8 cellular contexts compared by ENCODE assay signal in the genomic region with DNA sequence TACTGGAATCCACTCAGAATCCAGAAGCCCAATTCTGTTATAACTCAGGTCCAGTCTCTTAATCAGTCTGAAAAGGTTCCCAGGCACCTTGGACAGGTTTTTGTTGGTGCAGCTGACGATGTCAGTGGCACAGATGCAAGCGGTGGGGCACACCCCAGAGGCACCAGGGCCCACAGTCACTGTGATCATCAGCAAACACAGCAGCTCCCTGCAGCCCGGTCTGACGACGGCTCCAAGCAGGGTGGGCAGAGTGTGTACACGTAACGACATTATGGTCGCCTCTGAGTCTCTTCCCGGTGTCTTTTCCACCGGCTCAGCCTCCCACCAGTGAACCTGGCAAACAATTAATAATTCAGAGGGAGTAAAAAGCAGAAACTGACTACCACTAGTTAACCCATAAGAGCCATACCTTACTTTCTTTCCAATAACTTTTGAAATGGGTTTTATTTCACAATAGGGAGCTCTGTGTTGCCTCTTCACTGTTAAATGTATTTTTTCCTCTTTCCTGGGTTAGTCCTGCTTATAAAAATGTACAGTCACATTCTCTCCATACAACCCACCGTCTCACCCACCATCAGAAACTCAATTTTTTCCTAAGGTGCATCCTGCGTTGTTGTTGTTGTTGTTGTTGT. TPM values are rescaled to one million over a fixed set of nuclear protein-coding genes. Genes with fewer than 3 reads are reported as not detected.
DNase-seq lines count a peak whose midpoint lies in the region; ATAC-seq lines count a peak whose summit lies in the region.

No MANE protein-coding gene starts in this region.

- H3K23ac ChIP-seq in trophoblast cell (ENCODE audit: low read length): no peak overlapping the region

- H3K4me2 ChIP-seq in trophoblast cell (ENCODE audit: low read length): peak overlapping the region; percentile 80

- H3K4ac ChIP-seq in trophoblast cell (ENCODE audit: low read depth, low read length): no peak overlapping the region

- peaks cover 0 to 3% (median 0%) of the 10 kb centered on the region in 7 donors for H3K9me3 Mint-ChIP-seq in CD4-positive, CD25-positive, alpha-beta regulatory T cell
- H3K9me3 Mint-ChIP-seq in activated T-cell treated with anti-CD3 and anti-CD28 coated beads, Interleukin-2, amount 50 U/mL, for 4 hours: no peaks in the 10 kb centered on the region

- H3K9me3 ChIP-seq in CD4-positive, CD25-positive, alpha-beta regulatory T cell (ENCODE audit: control insufficient read depth in 2 of 2, low read length in 2 of 2): no peaks in the 10 kb centered on the region
- no peaks in the 10 kb centered on the region for H3K9me3 ChIP-seq in trophoblast cell (ENCODE audit: insufficient read depth, low read depth, low read length)

- peaks cover 24 to 68% (median 56%) of the 10 kb centered on the region in 4 donors for H3K4me1 Mint-ChIP-seq in CD4-positive, CD25-positive, alpha-beta regulatory T cell
- H3K4me1 Mint-ChIP-seq in activated T-cell treated with anti-CD3 and anti-CD28 coated beads, Interleukin-2, amount 50 U/mL, for 4 hours (ENCODE audit: low read depth): peaks cover 66% of the 10 kb centered on the region

- ATAC-seq in CD4-positive, CD25-positive, alpha-beta regulatory T cell (ENCODE audit: low read depth in 2 of 2): peak; percentile 55 to 59
- ATAC-seq in activated T-cell treated with anti-CD3 and anti-CD28 coated beads, Interleukin-2, amount 50 U/mL, for 4 hours: peak; percentile 32 to 42
- ATAC-seq in HG03460 (IDR thresholded peaks at IDR 0.05; ENCODE audit: unreplicated experiment) (no peak), GM21786 (IDR thresholded peaks at IDR 0.05; ENCODE audit: unreplicated experiment) (no peak)

- H3K27me3 ChIP-seq in CD4-positive, CD25-positive, alpha-beta regulatory T cell (ENCODE audit: control insufficient read depth, insufficient read depth, low read length): no peaks in the 10 kb centered on the region
- no peaks in the 10 kb centered on the region for H3K27me3 ChIP-seq in trophoblast cell (ENCODE audit: insufficient read depth, low read length)

- H2BK5ac ChIP-seq in trophoblast cell (ENCODE audit: low read depth, low read length, poor library complexity): no peak overlapping the region

- H2AFZ ChIP-seq in trophoblast cell (ENCODE audit: insufficient read depth, low read length, poor library complexity): peak overlapping the region; percentile 79

- no peak overlapping the region for H3K9ac ChIP-seq in trophoblast cell (ENCODE audit: low read length)

- H2AK5ac ChIP-seq in trophoblast cell (ENCODE audit: low read length): no peak overlapping the region

- peak; percentile 7 to 61 (median 26) for DNase-seq in CD4-positive, CD25-positive, alpha-beta regulatory T cell
- peak; percentile 58 for DNase-seq in M059J (ENCODE audit: low read depth)
- peak; percentile 34 for DNase-seq in activated T-cell treated with anti-CD3 and anti-CD28 coated beads, Interleukin-2, amount 50 U/mL, for 4 hours
- DNase-seq in germinal center (ENCODE audit: low spot score): peak; percentile 22
- DNase-seq in trophoblast cell: no peak
- DNase-seq in putamen (ENCODE audit: low spot score): no peak

- no peak overlapping the region for H4K12ac ChIP-seq in trophoblast cell (ENCODE audit: low read depth, low read length)

- WGBS in trophoblast cell (ENCODE audit: extremely low coverage, insufficient coverage, insufficient read length): no CpG with 5 or more reads among the region's 12 CpGs

- H3K4me3 ChIP-seq in CD4-positive, CD25-positive, alpha-beta regulatory T cell (ENCODE audit: low read depth, low read length): peak overlapping the region; percentile 93
- H3K4me3 ChIP-seq in trophoblast cell (ENCODE audit: low read depth, low read length): peak overlapping the region; percentile 80

- H3K27me3 Mint-ChIP-seq in CD4-positive, CD25-positive, alpha-beta regulatory T cell: no peaks in the 10 kb centered on the region
- H3K27me3 Mint-ChIP-seq in activated T-cell treated with anti-CD3 and anti-CD28 coated beads, Interleukin-2, amount 50 U/mL, for 4 hours (ENCODE audit: low read depth): no peaks in the 10 kb centered on the region

- H3K79me2 ChIP-seq in trophoblast cell (ENCODE audit: control insufficient read depth, insufficient read depth, low read length, poor library complexity): peaks cover 4% of the 10 kb centered on the region

- peaks cover 18% of the 10 kb centered on the region for H3K79me1 ChIP-seq in trophoblast cell (ENCODE audit: low read length)

- no peak overlapping the region for H3K27ac ChIP-seq in CD4-positive, CD25-positive, alpha-beta regulatory T cell (ENCODE audit: insufficient read depth, low read length, poor library complexity, severe bottlenecking)
- no peak overlapping the region for H3K27ac ChIP-seq in trophoblast cell (ENCODE audit: low read depth, low read length)

- no peak overlapping the region for H4K8ac ChIP-seq in trophoblast cell (ENCODE audit: low read depth, low read length)

- H3K36me3 Mint-ChIP-seq in CD4-positive, CD25-positive, alpha-beta regulatory T cell: no peaks in the 10 kb centered on the region
- peaks cover 8% of the 10 kb centered on the region for H3K36me3 Mint-ChIP-seq in activated T-cell treated with anti-CD3 and anti-CD28 coated beads, Interleukin-2, amount 50 U/mL, for 4 hours (ENCODE audit: insufficient read depth)

- H3K4me3 Mint-ChIP-seq in CD4-positive, CD25-positive, alpha-beta regulatory T cell: peak overlapping the region; percentile 90 to 96 (median 94)
- H3K4me3 Mint-ChIP-seq in activated T-cell treated with anti-CD3 and anti-CD28 coated beads, Interleukin-2, amount 50 U/mL, for 4 hours: peak overlapping the region; percentile 99

- no peaks in the 10 kb centered on the region for H3K36me3 ChIP-seq in CD4-positive, CD25-positive, alpha-beta regulatory T cell (ENCODE audit: control insufficient read depth, insufficient read depth, low read length)
- H3K36me3 ChIP-seq in trophoblast cell (ENCODE audit: control insufficient read depth in 1 of 2, insufficient read depth in 2 of 2, low read length in 2 of 2): peaks cover 0 to 6% of the 10 kb centered on the region in 2 experiments

- H4K91ac ChIP-seq in trophoblast cell (ENCODE audit: low read depth, low read length): no peak overlapping the region

- no peak overlapping the region for H2BK120ac ChIP-seq in trophoblast cell (ENCODE audit: insufficient read depth, low read length, poor library complexity)

- peak overlapping the region; percentile 80 to 97 (median 89) for H3K27ac Mint-ChIP-seq in CD4-positive, CD25-positive, alpha-beta regulatory T cell

- no peak overlapping the region for H3K18ac ChIP-seq in trophoblast cell (ENCODE audit: low read length)

- H2BK12ac ChIP-seq in trophoblast cell (ENCODE audit: low read length): no peak overlapping the region

- no peak overlapping the region for H3K14ac ChIP-seq in trophoblast cell (ENCODE audit: low read length)

- H3K4me1 ChIP-seq in CD4-positive, CD25-positive, alpha-beta regulatory T cell (ENCODE audit: control insufficient read depth, insufficient read depth, low read length, poor library complexity, severe bottlenecking): peaks cover 51% of the 10 kb centered on the region
- H3K4me1 ChIP-seq in trophoblast cell (ENCODE audit: control insufficient read depth in 1 of 2, insufficient read depth in 2 of 2, low read length in 2 of 2): peaks cover 7 to 10% of the 10 kb centered on the region in 2 experiments

RNA-seq across cellular contexts. Expression of a gene that starts 0.6 kb away (rescaled TPM):
- 64.9 TPM for total RNA-seq in CD4-positive, CD25-positive, alpha-beta regulatory T cell
- 10 to 100 TPM; 56.7 to 74.5 (median 65.0) TPM for polyA plus RNA-seq in CD4-positive, CD25-positive, alpha-beta regulatory T cell
- 2.8 and 4.5 TPM in 2 replicates for total RNA-seq in M059J (2014; rRNA removed; shearing (Covaris generic))
- total RNA-seq in activated T-cell treated with anti-CD3 and anti-CD28 coated beads, Interleukin-2, amount 50 U/mL, for 4 hours: 10 to 100 TPM; 57.1 to 78.2 (median 71.2) TPM
- polyA plus RNA-seq in trophoblast cell (2013): 2.5 and 2.6 TPM in 2 replicates

RNA-seq across cellular contexts. Expression of a gene that starts 0.9 kb away (rescaled TPM):
- 7.2 TPM for total RNA-seq in CD4-positive, CD25-positive, alpha-beta regulatory T cell
- polyA plus RNA-seq in CD4-positive, CD25-positive, alpha-beta regulatory T cell: 10 to 100 TPM in 3 of 4 donors, 1 to 10 TPM in 1; 9.0 to 12.9 (median 11.7) TPM
- 26.1 and 37.5 TPM in 2 replicates for total RNA-seq in M059J (2014; rRNA removed; shearing (Covaris generic))
- 10 to 100 TPM; 27.8 to 39.7 (median 30.4) TPM for total RNA-seq in activated T-cell treated with anti-CD3 and anti-CD28 coated beads, Interleukin-2, amount 50 U/mL, for 4 hours
- polyA plus RNA-seq in trophoblast cell (2013): 8.3 TPM in 2 replicates

Comparison
In these comparisons a context has a peak if more than half of its experiments do, and no peak if none do; other contexts are left out.
1. ATAC-seq: peak in CD4-positive, CD25-positive, alpha-beta regulatory T cell (2 of 2) and activated T-cell treated with anti-CD3 and anti-CD28 coated beads, Interleukin-2, amount 50 U/mL, for 4 hours (2 of 2); none in HG03460 (single experiment) and GM21786 (single experiment).
2. DNase-seq: peak in CD4-positive, CD25-positive, alpha-beta regulatory T cell (3 of 3), M059J (single experiment), activated T-cell treated with anti-CD3 and anti-CD28 coated beads, Interleukin-2, amount 50 U/mL, for 4 hours (single experiment) and germinal center (single experiment); none in trophoblast cell (0 of 2) and putamen (single experiment).
3. RNA of a gene that starts 0.6 kb away (total RNA-seq): 57.1 to 78.2 TPM in activated T-cell treated with anti-CD3 and anti-CD28 coated beads, Interleukin-2, amount 50 U/mL, for 4 hours and 64.9 TPM in CD4-positive, CD25-positive, alpha-beta regulatory T cell (single experiment); 2.8 to 4.5 TPM in M059J; every median in the first group is over 10 times any median in the second.